In the genomic region with DNA sequence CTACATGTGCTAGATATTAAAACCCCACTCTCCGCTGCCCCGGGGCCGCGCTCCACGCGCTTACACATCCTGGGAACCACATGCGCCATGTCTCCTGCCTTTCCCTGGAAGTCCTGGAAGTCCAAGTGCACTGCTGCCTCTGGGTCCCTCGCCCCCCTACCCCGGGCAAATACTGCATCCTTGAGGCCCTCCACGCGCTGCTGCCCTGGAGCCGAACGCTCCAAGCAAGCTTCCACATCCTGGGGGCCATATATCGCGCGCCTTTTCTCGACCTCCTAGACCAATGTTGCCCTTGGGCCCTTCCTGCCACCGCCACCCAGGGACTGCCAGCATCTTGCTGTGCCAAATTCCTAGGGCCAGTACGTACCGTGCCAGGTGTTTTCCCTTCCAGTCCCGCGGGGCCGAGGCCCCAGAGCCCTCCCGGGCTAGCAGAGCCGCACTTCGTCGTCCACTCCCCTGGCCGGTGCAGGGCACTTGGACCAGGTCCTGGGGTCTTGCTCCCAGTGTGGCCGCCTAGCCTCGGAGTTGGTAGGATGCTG, we compare ENCODE assay signal across 1 cellular context.
TF ChIP-seq lines count a peak whose summit lies in the region.

No MANE protein-coding gene starts in this region.

TF ChIP-seq in H1, 55 proteins besides CTCF, POLR2A, EP300 and RAD21 (continued from another document):
- TF ChIP-seq NANOG (IDR thresholded peaks at IDR 0.05; ENCODE audit: insufficient read depth, low read depth, low read length, poor library complexity, severe bottlenecking) (no peak), CBX8 (IDR thresholded peaks at IDR 0.05; ENCODE audit: borderline replicate concordance, low read depth, low read length) (no peak), POLR2AphosphoS5 (IDR thresholded peaks at IDR 0.05; ENCODE audit: low read depth, low read length) (no peak), MAFK (IDR thresholded peaks at IDR 0.05; ENCODE audit: low read depth, low read length) (no peak), BCL11A (IDR thresholded peaks at IDR 0.05; ENCODE audit: low read depth in 2 of 2, low read length in 2 of 2) (no peak), SRF (IDR thresholded peaks at IDR 0.05; ENCODE audit: low read depth, low read length) (no peak), SIN3A (conservative IDR thresholded peaks at IDR 0.05 in 1 of 2, IDR thresholded peaks at IDR 0.05 in 1 of 2; ENCODE audit: low read depth in 1 of 2, low read length in 2 of 2) (no peak), CHD1 (IDR thresholded peaks at IDR 0.05; ENCODE audit: low read depth, low read length) (no peak), BACH1 (IDR thresholded peaks at IDR 0.05; ENCODE audit: low read length) (no peak), ZNF274 (IDR thresholded peaks at IDR 0.05; ENCODE audit: borderline replicate concordance, extremely low read depth, low read length) (no peak), BRCA1 (IDR thresholded peaks at IDR 0.05; ENCODE audit: low read depth, low read length) (no peak), EGR1 (IDR thresholded peaks at IDR 0.05; ENCODE audit: borderline replicate concordance, low read depth, low read length) (no peak), GABPA (IDR thresholded peaks at IDR 0.05; ENCODE audit: borderline replicate concordance, insufficient read depth, low read length) (no peak; the same call in 1 of the 2 replicates), TCF12 (IDR thresholded peaks at IDR 0.05; ENCODE audit: low read depth, low read length) (no peak), RXRA (IDR thresholded peaks at IDR 0.05; ENCODE audit: insufficient read depth, low read depth, low read length) (no peak), SUZ12 (IDR thresholded peaks at IDR 0.05; ENCODE audit: low read length) (peak; percentile 59), SIX5 (IDR thresholded peaks at IDR 0.05; ENCODE audit: low read depth, low read length) (no peak), HDAC2 (IDR thresholded peaks at IDR 0.05; ENCODE audit: borderline replicate concordance in 1 of 2, low read depth in 2 of 2, low read length in 2 of 2) (no peak)
- TF ChIP-seq, protein P1, sequence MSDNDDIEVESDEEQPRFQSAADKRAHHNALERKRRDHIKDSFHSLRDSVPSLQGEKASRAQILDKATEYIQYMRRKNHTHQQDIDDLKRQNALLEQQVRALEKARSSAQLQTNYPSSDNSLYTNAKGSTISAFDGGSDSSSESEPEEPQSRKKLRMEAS (IDR thresholded peaks at IDR 0.05), result peak; percentile 7; the same call in 1 of the 2 replicates
- TF ChIP-seq, protein P2, sequence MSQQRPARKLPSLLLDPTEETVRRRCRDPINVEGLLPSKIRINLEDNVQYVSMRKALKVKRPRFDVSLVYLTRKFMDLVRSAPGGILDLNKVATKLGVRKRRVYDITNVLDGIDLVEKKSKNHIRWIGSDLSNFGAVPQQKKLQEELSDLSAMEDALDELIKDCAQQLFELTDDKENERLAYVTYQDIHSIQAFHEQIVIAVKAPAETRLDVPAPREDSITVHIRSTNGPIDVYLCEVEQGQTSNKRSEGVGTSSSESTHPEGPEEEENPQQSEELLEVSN (IDR thresholded peaks at IDR 0.05), result no peak; the same call in 1 of the 2 replicates
TF ChIP-seq in H1: peak in this region for 4.
